In the genomic region with DNA sequence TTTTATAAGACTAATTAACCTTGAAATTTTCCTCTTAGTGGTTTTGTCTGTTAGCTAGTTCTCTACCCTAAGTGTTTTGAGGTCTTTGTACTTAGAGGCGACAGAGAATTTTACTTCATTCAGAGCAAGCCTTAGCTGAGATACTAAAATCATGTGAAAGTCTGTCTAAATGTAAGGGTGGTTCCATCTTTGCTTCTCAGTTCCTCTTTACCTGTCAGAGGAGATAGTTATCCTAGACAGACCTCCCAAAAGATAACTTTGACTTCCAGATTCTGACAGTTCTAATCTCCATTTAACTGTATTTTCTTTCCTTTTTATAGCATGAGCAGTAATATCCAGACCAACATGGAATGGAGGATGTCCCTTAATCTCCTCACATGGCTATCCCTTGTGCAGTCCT, we compare ENCODE assay signal across 26 cellular contexts.
"Had no signal": no experiment of that assay in that cellular context is flagged by ENCODE, and none has a peak within 500 bp of the region (broad histone marks: within the 10 kb centered on the region; RNA-seq: fewer than 3 reads in every experiment).

No MANE protein-coding gene starts in this region.

- ATAC-seq: body of pancreas, mucosa of descending colon, right lobe of liver had no signal

- FAIRE-seq: urothelium cell line had no signal

- H3K27me3 Mint-ChIP-seq: progenitor cell of endocrine pancreas; stimulated activated naive CD8-positive, alpha-beta T cell treated with anti-CD3 and anti-CD28 coated beads, Interleukin-15, Interleukin-2, amounts not matched to agents 100 ng/mL and 50 ng/mL, for 24 hours had no signal

- H3K9me3 Mint-ChIP-seq: activated T-helper 1 cell treated with anti-CD3 and anti-CD28 coated beads, Interleukin-12 subunit alpha, Interleukin-12 subunit beta, Interleukin-2, Interleukin-4 antibody, amounts not matched to agents 30 ng/mL and 10 ng/mL and 1 ng/mL, durations not matched to agents 14 hours and 24 hours and 36 hours; nephron; stimulated activated naive CD8-positive, alpha-beta T cell treated with anti-CD3 and anti-CD28 coated beads, Interleukin-15, Interleukin-2, amounts not matched to agents 100 ng/mL and 50 ng/mL, for 24 hours; T-helper 1 cell treated with Interleukin-12 subunit alpha and Interleukin-12 subunit beta and Interleukin-4 antibody, amounts not matched to agents 30 μg/mL and 1 μg/mL, for 36 hours had no signal

- H3K27ac Mint-ChIP-seq: activated T-helper 1 cell treated with anti-CD3 and anti-CD28 coated beads, Interleukin-12 subunit alpha, Interleukin-12 subunit beta, Interleukin-2, Interleukin-4 antibody, amounts not matched to agents 30 ng/mL and 10 ng/mL and 1 ng/mL, durations not matched to agents 14 hours and 24 hours and 36 hours; nephron; progenitor cell of endocrine pancreas; stimulated activated naive CD8-positive, alpha-beta T cell treated with anti-CD3 and anti-CD28 coated beads, Interleukin-15, Interleukin-2, amounts not matched to agents 100 ng/mL and 50 ng/mL, for 24 hours; T-helper 1 cell treated with Interleukin-12 subunit alpha and Interleukin-12 subunit beta and Interleukin-4 antibody, amounts not matched to agents 30 μg/mL and 1 μg/mL, for 36 hours had no signal

- H3K4me1 Mint-ChIP-seq: nephron had no signal

- DNase-seq: activated CD4-positive, alpha-beta T cell treated with anti-CD3 and anti-CD28 coated beads for 4 hours; activated CD4-positive, alpha-beta T cell treated with anti-CD3 and anti-CD28 coated beads, Interleukin-2, amount 50 U/mL, for 4 hours; activated CD8-positive, alpha-beta memory T cell treated with anti-CD3 and anti-CD28 coated beads, Interleukin-2, amount 50 U/mL, for 4 hours; activated gamma-delta T cell; activated naive CD4-positive, alpha-beta T cell treated with anti-CD3 and anti-CD28 coated beads, Interleukin-2, amount 50 U/mL, for 16 hours; activated T-cell treated with anti-CD3 and anti-CD28 coated beads, Interleukin-2, amount 50 U/mL, for 1 hour; aorta; body of pancreas; esophagus squamous epithelium; foreskin melanocyte; kidney glomerular epithelial cell; left ventricle myocardium inferior; mucosa of descending colon; ovary; right lobe of liver; SK-N-SH; stimulated activated CD4-positive, alpha-beta T cell treated with anti-CD3 and anti-CD28 coated beads, Interleukin-12 subunit alpha, Interleukin-12 subunit beta, amount 100 ng/mL, for 4 hours; stimulated activated CD4-positive, alpha-beta T cell treated with anti-CD3 and anti-CD28 coated beads, Interleukin-4, amount 100 ng/mL, for 1 hour; SW 1271; trophoblast cell had no signal

- H3K4me3 Mint-ChIP-seq: activated T-helper 1 cell treated with anti-CD3 and anti-CD28 coated beads, Interleukin-12 subunit alpha, Interleukin-12 subunit beta, Interleukin-2, Interleukin-4 antibody, amounts not matched to agents 30 ng/mL and 10 ng/mL and 1 ng/mL, durations not matched to agents 14 hours and 24 hours and 36 hours; nephron; stimulated activated naive CD8-positive, alpha-beta T cell treated with anti-CD3 and anti-CD28 coated beads, Interleukin-15, Interleukin-2, amounts not matched to agents 100 ng/mL and 50 ng/mL, for 24 hours; T-helper 1 cell treated with Interleukin-12 subunit alpha and Interleukin-12 subunit beta and Interleukin-4 antibody, amounts not matched to agents 30 μg/mL and 1 μg/mL, for 36 hours had no signal
